Comparison of ENCODE assay signal across 1 cellular context in the genomic region with DNA sequence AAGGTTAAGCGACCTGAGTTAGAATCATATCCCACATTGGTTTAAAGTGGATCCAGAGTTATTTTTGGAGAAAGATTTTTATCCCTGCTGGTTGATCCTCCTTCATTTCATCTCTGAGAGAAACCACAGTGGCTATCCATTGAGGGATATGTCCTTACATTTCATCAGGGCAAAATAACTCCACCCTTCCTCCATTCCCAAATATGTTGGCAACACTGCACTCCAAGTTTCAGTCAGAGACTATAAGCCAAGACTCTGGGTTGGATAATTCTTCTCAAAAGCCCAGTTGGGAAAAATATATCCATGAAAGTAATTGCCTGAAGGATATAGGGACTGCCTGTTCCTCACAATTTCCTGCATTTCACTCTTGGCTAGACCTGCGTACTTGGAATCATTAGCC.
TF ChIP-seq lines count a peak whose summit lies in the region.

No MANE protein-coding gene starts in this region.

TF ChIP-seq in H1, 55 proteins besides CTCF, POLR2A, EP300 and RAD21:
- no peak for TF ChIP-seq BACH1 (IDR thresholded peaks at IDR 0.05; ENCODE audit: low read length)
- no peak for TF ChIP-seq EGR1 (IDR thresholded peaks at IDR 0.05; ENCODE audit: borderline replicate concordance, low read depth, low read length)
- TF ChIP-seq EZH2 (IDR thresholded peaks at IDR 0.05; ENCODE audit: low read depth, low read length, severe bottlenecking), result no peak
- TF ChIP-seq HDAC6 (IDR thresholded peaks at IDR 0.05; ENCODE audit: low read depth, low read length), result no peak
- no peak for TF ChIP-seq SIN3A (conservative IDR thresholded peaks at IDR 0.05 in 1 of 2, IDR thresholded peaks at IDR 0.05 in 1 of 2; ENCODE audit: low read depth in 1 of 2, low read length in 2 of 2)
- no peak for TF ChIP-seq JUND (IDR thresholded peaks at IDR 0.05; ENCODE audit: low read length)
- TF ChIP-seq YY1 (IDR thresholded peaks at IDR 0.05; ENCODE audit: low read depth, low read length), result no peak
- no peak for TF ChIP-seq CREB1 (IDR thresholded peaks at IDR 0.05)
- no peak for TF ChIP-seq ZNF274 (IDR thresholded peaks at IDR 0.05; ENCODE audit: borderline replicate concordance, extremely low read depth, low read length)
